17 cellular contexts compared by ENCODE assay signal in genomic region chr5:150160448-150161069, GRCh38. TPM values are rescaled to one million over a fixed set of nuclear protein-coding genes. Genes with fewer than 3 reads are reported as not detected.
DNase-seq lines count a peak whose midpoint lies in the region; TF ChIP-seq lines count a peak whose summit lies in the region.
"Had no signal": no experiment of that assay in that cellular context is flagged by ENCODE, and none has a peak within 500 bp of the region (broad histone marks: within the 10 kb centered on the region; RNA-seq: fewer than 3 reads in every experiment).

No MANE protein-coding gene starts in this region.

- TF ChIP-seq RAD21 in liver (IDR thresholded peaks at IDR 0.05): no peak

- H3F3A ChIP-seq in smooth muscle cell (ENCODE audit: low read depth): peaks cover 13% of the 10 kb centered on the region

- no peak overlapping the region for H2AFZ ChIP-seq in smooth muscle cell (ENCODE audit: low read depth)

- H3K4me2 ChIP-seq in BLaER1 (peak overlapping the region; percentile 100), smooth muscle cell (peak overlapping the region; percentile 16)

- H4K20me1 ChIP-seq in BLaER1 (no peaks in the 10 kb centered on the region), smooth muscle cell (ENCODE audit: low read depth) (no peaks in the 10 kb centered on the region)

- H3K27me3 ChIP-seq in BLaER1 (no peaks in the 10 kb centered on the region), adrenal gland (no peaks in the 10 kb centered on the region), liver (ENCODE audit: control insufficient read depth in 4 of 4, insufficient read depth in 4 of 4, low read length in 3 of 4) (peaks cover 0 to 2% (median 0%) of the 10 kb centered on the region in 4 donors), smooth muscle cell (ENCODE audit: low read depth) (no peaks in the 10 kb centered on the region)
- H3K27me3 ChIP-seq: BE2C had no signal

- POLR2A ChIA-PET in RWPE1 (lab: Yijun Ruan, JAX; ENCODE audit: low non-redundant PET): no interaction called here

- intact Hi-C loops in adrenal gland (cut with DNase I): loop anchor here (5.0 to 10.0 kb wide), 5 partner anchors 52 to 277 kb away; no protein-coding TSS in a partner anchor

- DNase-seq in adrenal gland (no peak), smooth muscle cell (lab: John Stamatoyannopoulos, UW; ENCODE audit: unreplicated experiment) (no peak), cerebellar nuclear complex (lab: John Stamatoyannopoulos, UW) (no peak), RWPE1 (ENCODE audit: low spot score) (no peak), NCI-H1417 (lab: John Stamatoyannopoulos, UW) (no peak), NCI-H526 (lab: John Stamatoyannopoulos, UW) (no peak)
- DNase-seq: activated CD4-positive, alpha-beta T cell treated with anti-CD3 and anti-CD28 coated beads, Interleukin-2, amount 50 U/mL, for 4 hours; GOT3; naive B cell; NCI-H345 had no signal

- CTCF ChIA-PET in RWPE1 (lab: Yijun Ruan, JAX): interaction anchor here (0.6 to 1.0 kb wide), 5 partner anchors 27 to 190 kb away, joined by 3 to 8 read pairs (median 3); no protein-coding TSS in a partner anchor

- 69 to 78% (median 73%) methylated on average over 4 to 5 of the region's 5 CpGs for WGBS in adrenal gland, 4 donors
- 74% methylated on average over 5 of the region's 5 CpGs for WGBS in liver
- 35% methylated on average over 5 of the region's 5 CpGs for WGBS in smooth muscle cell (ENCODE audit: low lambda C conversion rate)

- H3K9me3 ChIP-seq in BLaER1: no peaks in the 10 kb centered on the region
- no peaks in the 10 kb centered on the region for H3K9me3 ChIP-seq in adrenal gland (replicated peaks in 1 of 3)
- no peaks in the 10 kb centered on the region for H3K9me3 ChIP-seq in liver (ENCODE audit: control insufficient read depth in 4 of 4, low read length in 3 of 4)
- H3K9me3 ChIP-seq in smooth muscle cell (replicated peaks; ENCODE audit: low read depth): no peaks in the 10 kb centered on the region
- H3K9me3 ChIP-seq: BE2C had no signal

- H3K4me1 ChIP-seq in BLaER1 (peaks cover 96% of the 10 kb centered on the region), adrenal gland (replicated peaks in 1 of 2) (peaks cover 9 to 11% of the 10 kb centered on the region in 2 donors), liver (ENCODE audit: control insufficient read depth in 4 of 4, insufficient read depth in 4 of 4, low read length in 3 of 4) (peaks cover 0 to 4% (median 0%) of the 10 kb centered on the region in 4 donors), smooth muscle cell (ENCODE audit: low read depth) (peaks cover 3% of the 10 kb centered on the region)

- H3K9ac ChIP-seq in BLaER1 (peak overlapping the region; percentile 78), liver (ENCODE audit: low read depth in 1 of 2, low read length in 2 of 2) (no peak overlapping the region), smooth muscle cell (ENCODE audit: low read depth) (peak overlapping the region; percentile 82)

- TF ChIP-seq POLR2A in adrenal gland (IDR thresholded peaks at IDR 0.05): no peak

- H3K27ac ChIP-seq in BLaER1: peak overlapping the region; percentile 93
- peak overlapping the region in 3 of 5 donors; percentile 24 to 85 (median 72) for H3K27ac ChIP-seq in adrenal gland
- peak overlapping the region; percentile 60 to 74 for H3K27ac ChIP-seq in liver (ENCODE audit: low read depth in 1 of 2, low read length in 2 of 2)
- H3K27ac ChIP-seq in smooth muscle cell (ENCODE audit: low read depth): peak overlapping the region; percentile 100
- H3K27ac ChIP-seq in RWPE1: no peak overlapping the region
- H3K27ac ChIP-seq: cardiac muscle cell had no signal

- no peaks in the 10 kb centered on the region for H3K79me2 ChIP-seq in smooth muscle cell (ENCODE audit: low read depth)

- H3K4me3 ChIP-seq in BLaER1 (peak overlapping the region; percentile 33), adrenal gland (no peak overlapping the region), liver (ENCODE audit: low read depth in 1 of 3, low read length in 3 of 3) (no peak overlapping the region), smooth muscle cell (no peak overlapping the region)
- H3K4me3 ChIP-seq: cardiac muscle cell had no signal

- TF ChIP-seq CTCF in adrenal gland (IDR thresholded peaks at IDR 0.05): no peak
- no peak for TF ChIP-seq CTCF in liver (IDR thresholded peaks at IDR 0.05; ENCODE audit: low read depth, low read length, missing input control)
- TF ChIP-seq CTCF in smooth muscle cell (IDR thresholded peaks at IDR 0.05; ENCODE audit: borderline replicate concordance, insufficient read depth, poor library complexity, severe bottlenecking): no peak
- TF ChIP-seq CTCF in RWPE1 (conservative IDR thresholded peaks at IDR 0.05; ENCODE audit: low read depth): no peak

- H3K36me3 ChIP-seq in BLaER1 (no peaks in the 10 kb centered on the region), adrenal gland (replicated peaks in 1 of 2) (no peaks in the 10 kb centered on the region), liver (ENCODE audit: control insufficient read depth in 4 of 4, insufficient read depth in 3 of 4, low read depth in 1 of 4, low read length in 3 of 4) (no peaks in the 10 kb centered on the region), smooth muscle cell (ENCODE audit: low read depth) (no peaks in the 10 kb centered on the region)
- H3K36me3 ChIP-seq: BE2C, cardiac muscle cell had no signal

TF ChIP-seq in liver, 16 proteins besides CTCF, POLR2A, EP300 and RAD21:
- TF ChIP-seq RXRA (IDR thresholded peaks at IDR 0.05): no peak
- TF ChIP-seq, protein P1, sequence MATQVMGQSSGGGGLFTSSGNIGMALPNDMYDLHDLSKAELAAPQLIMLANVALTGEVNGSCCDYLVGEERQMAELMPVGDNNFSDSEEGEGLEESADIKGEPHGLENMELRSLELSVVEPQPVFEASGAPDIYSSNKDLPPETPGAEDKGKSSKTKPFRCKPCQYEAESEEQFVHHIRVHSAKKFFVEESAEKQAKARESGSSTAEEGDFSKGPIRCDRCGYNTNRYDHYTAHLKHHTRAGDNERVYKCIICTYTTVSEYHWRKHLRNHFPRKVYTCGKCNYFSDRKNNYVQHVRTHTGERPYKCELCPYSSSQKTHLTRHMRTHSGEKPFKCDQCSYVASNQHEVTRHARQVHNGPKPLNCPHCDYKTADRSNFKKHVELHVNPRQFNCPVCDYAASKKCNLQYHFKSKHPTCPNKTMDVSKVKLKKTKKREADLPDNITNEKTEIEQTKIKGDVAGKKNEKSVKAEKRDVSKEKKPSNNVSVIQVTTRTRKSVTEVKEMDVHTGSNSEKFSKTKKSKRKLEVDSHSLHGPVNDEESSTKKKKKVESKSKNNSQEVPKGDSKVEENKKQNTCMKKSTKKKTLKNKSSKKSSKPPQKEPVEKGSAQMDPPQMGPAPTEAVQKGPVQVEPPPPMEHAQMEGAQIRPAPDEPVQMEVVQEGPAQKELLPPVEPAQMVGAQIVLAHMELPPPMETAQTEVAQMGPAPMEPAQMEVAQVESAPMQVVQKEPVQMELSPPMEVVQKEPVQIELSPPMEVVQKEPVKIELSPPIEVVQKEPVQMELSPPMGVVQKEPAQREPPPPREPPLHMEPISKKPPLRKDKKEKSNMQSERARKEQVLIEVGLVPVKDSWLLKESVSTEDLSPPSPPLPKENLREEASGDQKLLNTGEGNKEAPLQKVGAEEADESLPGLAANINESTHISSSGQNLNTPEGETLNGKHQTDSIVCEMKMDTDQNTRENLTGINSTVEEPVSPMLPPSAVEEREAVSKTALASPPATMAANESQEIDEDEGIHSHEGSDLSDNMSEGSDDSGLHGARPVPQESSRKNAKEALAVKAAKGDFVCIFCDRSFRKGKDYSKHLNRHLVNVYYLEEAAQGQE (IDR thresholded peaks at IDR 0.05): no peak
- TF ChIP-seq JUND (IDR thresholded peaks at IDR 0.05): no peak
- TF ChIP-seq, protein P2, sequence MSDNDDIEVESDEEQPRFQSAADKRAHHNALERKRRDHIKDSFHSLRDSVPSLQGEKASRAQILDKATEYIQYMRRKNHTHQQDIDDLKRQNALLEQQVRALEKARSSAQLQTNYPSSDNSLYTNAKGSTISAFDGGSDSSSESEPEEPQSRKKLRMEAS (IDR thresholded peaks at IDR 0.05): no peak
- no peak for TF ChIP-seq NR2F2 (IDR thresholded peaks at IDR 0.05)
- TF ChIP-seq, protein P3, sequence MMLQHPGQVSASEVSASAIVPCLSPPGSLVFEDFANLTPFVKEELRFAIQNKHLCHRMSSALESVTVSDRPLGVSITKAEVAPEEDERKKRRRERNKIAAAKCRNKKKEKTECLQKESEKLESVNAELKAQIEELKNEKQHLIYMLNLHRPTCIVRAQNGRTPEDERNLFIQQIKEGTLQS (IDR thresholded peaks at IDR 0.05): no peak
- TF ChIP-seq SP1 (IDR thresholded peaks at IDR 0.05): no peak
- no peak for TF ChIP-seq GABPA (IDR thresholded peaks at IDR 0.05 in 1 of 2, conservative IDR thresholded peaks at IDR 0.05 in 1 of 2)
- no peak for TF ChIP-seq ZBTB33 (IDR thresholded peaks at IDR 0.05)
- TF ChIP-seq HNF4A (conservative IDR thresholded peaks at IDR 0.05): no peak
- no peak for TF ChIP-seq FOXA1 (IDR thresholded peaks at IDR 0.05)

RNA-seq across cellular contexts. Expression of gene PDGFRB, which starts 4.9 kb away (rescaled TPM):
- total RNA-seq in adrenal gland (100 to 1,000 TPM in 1 of 8 donors, 10 to 100 TPM in 7; 54.8 to 188 (median 80.1) TPM), liver (10 to 100 TPM; 10.6 to 13.1 TPM), smooth muscle cell (362 and 370 TPM in 2 replicates)
- polyA plus RNA-seq in adrenal gland (10 to 100 TPM; 21.3 to 55.7 (median 37.2) TPM), liver (1 to 10 TPM; 5.2 to 6.1 TPM), smooth muscle cell (390 and 522 TPM in 2 replicates)

RNA-seq across cellular contexts. Expression of gene CDX1, which starts 6.0 kb away (rescaled TPM):
- under 1 TPM in 2 of 8 donors, not detected in 6; 0.23 to 0.32 TPM for total RNA-seq in adrenal gland
- polyA plus RNA-seq in adrenal gland: under 1 TPM in 2 of 3 donors, not detected in 1; 0.17 to 0.24 TPM
- total RNA-seq in liver: not detected
- not detected for polyA plus RNA-seq in liver
- total RNA-seq in smooth muscle cell: 1.4 and 3.9 TPM in 2 replicates
- 5.0 and 8.5 TPM in 2 replicates for polyA plus RNA-seq in smooth muscle cell
- total RNA-seq: activated T-helper 2 cell treated with anti-CD3 and anti-CD28 coated beads, Interferon-gamma antibody, Interleukin-2, Interleukin-4, amounts not matched to agents 10 μg/mL and 5 μg/mL and 100 μg/mL, durations not matched to agents 14 hours and 24 hours and 36 hours; cardiac muscle cell; HT1080; T-helper 2 cell treated with Interferon-gamma antibody and Interleukin-4, amounts not matched to agents 100 ng/mL and 5 ng/mL, for 36 hours had no signal

RNA-seq across cellular contexts. Expression of gene SLC6A7, which starts 29.3 kb away (rescaled TPM):
- total RNA-seq in adrenal gland: not detected
- polyA plus RNA-seq in adrenal gland: not detected
- total RNA-seq in liver: not detected
- not detected for polyA plus RNA-seq in liver
- not detected in 2 replicates for total RNA-seq in smooth muscle cell
- polyA plus RNA-seq in smooth muscle cell: 0.10 TPM in 1 of 2 replicates, not detected in the other
- total RNA-seq: activated T-helper 2 cell treated with anti-CD3 and anti-CD28 coated beads, Interferon-gamma antibody, Interleukin-2, Interleukin-4, amounts not matched to agents 10 μg/mL and 5 μg/mL and 100 μg/mL, durations not matched to agents 14 hours and 24 hours and 36 hours; cardiac muscle cell; HT1080; T-helper 2 cell treated with Interferon-gamma antibody and Interleukin-4, amounts not matched to agents 100 ng/mL and 5 ng/mL, for 36 hours had no signal
- polyA plus RNA-seq: cardiac muscle cell had no signal

Comparison
In these comparisons a context has a peak if more than half of its experiments do, and no peak if none do; other contexts are left out.
1. H3K9ac ChIP-seq: peak in BLaER1 (single experiment) and smooth muscle cell (single experiment); none in liver (0 of 2).